In genomic region chr9:127734747-127735529, GRCh38 we compare ENCODE assay signal across 1 cellular context.
TF ChIP-seq lines count a peak whose summit lies in the region.

TSS of gene TOR2A (minus strand) at chr9:127735294. CDS start at chr9:127735270, 24 bp downstream.

TF ChIP-seq in WTC11, 78 proteins besides CTCF, POLR2A, EP300 and RAD21 (continued from another document):
- peak; percentile 13; the same call in 1 of the 2 replicates for TF ChIP-seq FOXP4 (CRISPR knock-in tag; IDR thresholded peaks at IDR 0.05)
- no peak for TF ChIP-seq EMX1 (CRISPR knock-in tag; IDR thresholded peaks at IDR 0.05)
- no peak for TF ChIP-seq FOXJ3 (CRISPR knock-in tag; IDR thresholded peaks at IDR 0.05; ENCODE audit: borderline replicate concordance)
- peak; percentile 50; the same call in 1 of the 2 replicates for TF ChIP-seq NFE2L1 (CRISPR knock-in tag; IDR thresholded peaks at IDR 0.05)
- TF ChIP-seq USF2 (CRISPR knock-in tag; IDR thresholded peaks at IDR 0.05) = 0 out of 2 replicates have a peak, but pooled peaks have one; percentile 36
- no peak for TF ChIP-seq ZMAT4 (CRISPR knock-in tag; IDR thresholded peaks at IDR 0.05)
- peak; percentile 94 for TF ChIP-seq FOXK1 (CRISPR knock-in tag; IDR thresholded peaks at IDR 0.05)
- TF ChIP-seq NFATC4 (CRISPR knock-in tag; IDR thresholded peaks at IDR 0.05) = no peak
- peak; percentile 32; the same call in 1 of the 2 replicates for TF ChIP-seq USF1 (CRISPR knock-in tag; IDR thresholded peaks at IDR 0.05)
- TF ChIP-seq CDX4 (CRISPR knock-in tag; IDR thresholded peaks at IDR 0.05; ENCODE audit: borderline replicate concordance) = no peak
- TF ChIP-seq SMAD3 (CRISPR knock-in tag; IDR thresholded peaks at IDR 0.05; ENCODE audit: borderline replicate concordance) = 0 out of 2 replicates have a peak, but pooled peaks have one; percentile 24
- TF ChIP-seq JUN (CRISPR knock-in tag; IDR thresholded peaks at IDR 0.05) = 0 out of 2 replicates have a peak, but pooled peaks have one; percentile 53
- TF ChIP-seq E2F5 (CRISPR knock-in tag; IDR thresholded peaks at IDR 0.05) = peak; percentile 84; the same call in 1 of the 2 replicates
- no peak for TF ChIP-seq HMGA2 (CRISPR knock-in tag; IDR thresholded peaks at IDR 0.05)
- TF ChIP-seq FOXP1 (CRISPR knock-in tag; IDR thresholded peaks at IDR 0.05; ENCODE audit: borderline replicate concordance) = peak; percentile 94
- TF ChIP-seq ZNF232 (CRISPR knock-in tag; IDR thresholded peaks at IDR 0.05) = peak; percentile 71; the same call in 1 of the 2 replicates
- TF ChIP-seq TCF7 (CRISPR knock-in tag; IDR thresholded peaks at IDR 0.05; ENCODE audit: low read depth) = no peak
- TF ChIP-seq NFYB (CRISPR knock-in tag; conservative IDR thresholded peaks at IDR 0.05; ENCODE audit: low read depth) = peak; percentile 45; the same call in 1 of the 2 replicates
- no peak for TF ChIP-seq RELA (CRISPR knock-in tag; IDR thresholded peaks at IDR 0.05; ENCODE audit: borderline replicate concordance)
- no peak for TF ChIP-seq TEAD4 (CRISPR knock-in tag; IDR thresholded peaks at IDR 0.05)
- peak; percentile 35; the same call in 1 of the 2 replicates for TF ChIP-seq TEAD1 (CRISPR knock-in tag; IDR thresholded peaks at IDR 0.05)
- no peak for TF ChIP-seq AFF4 (CRISPR knock-in tag; IDR thresholded peaks at IDR 0.05; ENCODE audit: borderline replicate concordance)
- no peak for TF ChIP-seq ZNF121 (CRISPR knock-in tag; IDR thresholded peaks at IDR 0.05)
- peak; percentile 62; the same call in 1 of the 2 replicates for TF ChIP-seq MYBL2 (CRISPR knock-in tag; IDR thresholded peaks at IDR 0.05)
- TF ChIP-seq STAT6 (CRISPR knock-in tag; conservative IDR thresholded peaks at IDR 0.05; ENCODE audit: low read depth) = no peak
- TF ChIP-seq ARID4B (CRISPR knock-in tag; IDR thresholded peaks at IDR 0.05; ENCODE audit: borderline replicate concordance) = peak; percentile 90; the same call in 1 of the 2 replicates
- TF ChIP-seq ZNF416 (CRISPR knock-in tag; IDR thresholded peaks at IDR 0.05) = no peak
